Comparison of ENCODE assay signal across 10 cellular contexts in genomic region chr6:84685983-84686584, GRCh38.
DNase-seq lines count a peak whose midpoint lies in the region; ATAC-seq and TF ChIP-seq lines count a peak whose summit lies in the region.
"Had no signal": no experiment of that assay in that cellular context is flagged by ENCODE, and none has a peak within 500 bp of the region (broad histone marks: within the 10 kb centered on the region; RNA-seq: fewer than 3 reads in every experiment).

No MANE protein-coding gene starts in this region.

- no peaks in the 10 kb centered on the region for H3K9me3 Mint-ChIP-seq in activated T-cell treated with anti-CD3 and anti-CD28 coated beads, Interleukin-2, amount 50 U/mL, for 24 hours

- ATAC-seq in GM18870 (IDR thresholded peaks at IDR 0.05; ENCODE audit: unreplicated experiment) = peak; percentile 50

- no peak overlapping the region for H3K27ac Mint-ChIP-seq in activated T-cell treated with anti-CD3 and anti-CD28 coated beads, Interleukin-2, amount 50 U/mL, for 24 hours
- H3K27ac Mint-ChIP-seq: activated B cell treated with CpG ODN at 0.5 μM for 24 hours had no signal

- no peaks in the 10 kb centered on the region for H3K36me3 Mint-ChIP-seq in activated T-cell treated with anti-CD3 and anti-CD28 coated beads, Interleukin-2, amount 50 U/mL, for 24 hours (ENCODE audit: low read depth)

- no peak overlapping the region for H3K4me3 ChIP-seq in AG10803 (ENCODE audit: low read length)
- no peak overlapping the region for H3K4me3 ChIP-seq in epithelial cell of proximal tubule (ENCODE audit: low read depth, low read length)
- H3K4me3 ChIP-seq: lung had no signal

- H3K4me3 Mint-ChIP-seq in activated T-cell treated with anti-CD3 and anti-CD28 coated beads, Interleukin-2, amount 50 U/mL, for 24 hours = no peak overlapping the region
- H3K4me3 Mint-ChIP-seq: activated B cell treated with CpG ODN at 0.5 μM for 24 hours had no signal

- TF ChIP-seq CTCF in AG10803 (conservative IDR thresholded peaks at IDR 0.05; ENCODE audit: low read length) = peak; percentile 44
- peak; percentile 59 for TF ChIP-seq CTCF in epithelial cell of proximal tubule (conservative IDR thresholded peaks at IDR 0.05; ENCODE audit: low read depth, low read length)

- no peaks in the 10 kb centered on the region for H3K4me1 Mint-ChIP-seq in activated T-cell treated with anti-CD3 and anti-CD28 coated beads, Interleukin-2, amount 50 U/mL, for 24 hours (ENCODE audit: low read depth)
- H3K4me1 Mint-ChIP-seq: activated B cell treated with CpG ODN at 0.5 μM for 24 hours had no signal

- H3K27me3 Mint-ChIP-seq in activated T-cell treated with anti-CD3 and anti-CD28 coated beads, Interleukin-2, amount 50 U/mL, for 24 hours = no peaks in the 10 kb centered on the region
- H3K27me3 Mint-ChIP-seq: activated B cell treated with CpG ODN at 0.5 μM for 24 hours had no signal

- DNase-seq in AG10803 (ENCODE audit: low read depth) (no peak), NCI-H526 treated with DMSO at 0.1 percent for 48 hours (lab: John Stamatoyannopoulos, UW) (peak; percentile 9), epithelial cell of proximal tubule (ENCODE audit: low read depth) (no peak), occipital lobe (lab: John Stamatoyannopoulos, UW) (no peak), cerebellar nuclear complex (lab: John Stamatoyannopoulos, UW) (no peak)
- no peak for DNase-seq in activated T-cell treated with anti-CD3 and anti-CD28 coated beads, Interleukin-2, amount 50 U/mL, for 24 hours
- DNase-seq in activated CD8-positive, alpha-beta memory T cell treated with anti-CD3 and anti-CD28 coated beads for 24 hours = no peak
- DNase-seq: activated B cell treated with CpG ODN at 0.5 μM for 24 hours had no signal
